In genomic region chr3:20258371-20258770, GRCh38 we compare ENCODE assay signal across 23 cellular contexts.
"Had no signal": no experiment of that assay in that cellular context is flagged by ENCODE, and none has a peak within 500 bp of the region (broad histone marks: within the 10 kb centered on the region; RNA-seq: fewer than 3 reads in every experiment).

No MANE protein-coding gene starts in this region.

- H3K4me1 Mint-ChIP-seq: nephron; stimulated activated effector memory CD8-positive, alpha-beta T cell treated with anti-CD3 and anti-CD28 coated beads, Interleukin-12 subunit alpha, Interleukin-12 subunit beta, amount 100 ng/mL, for 72 hours had no signal

- H3K4me3 Mint-ChIP-seq: nephron; neural progenitor cell; stimulated activated effector memory CD8-positive, alpha-beta T cell treated with anti-CD3 and anti-CD28 coated beads, Interleukin-12 subunit alpha, Interleukin-12 subunit beta, amount 100 ng/mL, for 72 hours; stimulated activated naive B cell treated with anti-CD40 and anti-IgM and Interleukin-4, amounts not matched to agents 10 μg/mL and 1 μg/mL and 100 μg/mL, for 72 hours; stimulated activated naive CD8-positive, alpha-beta T cell treated with anti-CD3 and anti-CD28 coated beads, Interleukin-15, Interleukin-2, amounts not matched to agents 100 ng/mL and 50 ng/mL, for 24 hours had no signal

- H3K27me3 Mint-ChIP-seq: progenitor cell of endocrine pancreas; stimulated activated naive B cell treated with anti-CD40 and anti-IgM and Interleukin-4, amounts not matched to agents 10 μg/mL and 1 μg/mL and 100 μg/mL, for 72 hours had no signal

- ATAC-seq: psoas muscle; right cardiac atrium; right lobe of liver; stimulated activated effector memory CD8-positive, alpha-beta T cell treated with anti-CD3 and anti-CD28 coated beads, Interleukin-12 subunit alpha, Interleukin-12 subunit beta, amount 100 ng/mL, for 72 hours; stimulated activated naive B cell treated with anti-CD40 and anti-IgM and Interleukin-4, amounts not matched to agents 10 μg/mL and 1 μg/mL and 100 μg/mL, for 72 hours had no signal

- H3K9me3 Mint-ChIP-seq: stimulated activated effector memory CD8-positive, alpha-beta T cell treated with anti-CD3 and anti-CD28 coated beads, Interleukin-12 subunit alpha, Interleukin-12 subunit beta, amount 100 ng/mL, for 72 hours had no signal

- DNase-seq: occipital lobe; ovary; posterior cingulate gyrus; psoas muscle; right cardiac atrium; right lobe of liver; sigmoid colon; small intestine; stimulated activated CD4-positive, alpha-beta T cell treated with anti-CD3 and anti-CD28 coated beads, Interleukin-15, amount 100 ng/mL, for 24 hours; stimulated activated CD4-positive, alpha-beta T cell treated with anti-CD3 and anti-CD28 coated beads, Interleukin-2, amount 100 ng/mL, for 24 hours; stimulated activated CD4-positive, alpha-beta T cell treated with anti-CD3 and anti-CD28 coated beads, Interleukin-2, amount 100 ng/mL, for 48 hours; stimulated activated CD4-positive, alpha-beta T cell treated with anti-CD3 and anti-CD28 coated beads, Interleukin-4, amount 100 ng/mL, for 24 hours; stimulated activated naive B cell treated with anti-CD40 and anti-IgM and Interleukin-4, amounts not matched to agents 10 μg/mL and 1 μg/mL and 100 μg/mL, for 72 hours; stimulated activated naive CD4-positive, alpha-beta T cell treated with Interleukin-2 at 50 U/mL for 16 hours; stomach; thyroid gland; trophoblast cell; upper lobe of left lung had no signal

- H3K27ac Mint-ChIP-seq: nephron; neural progenitor cell; progenitor cell of endocrine pancreas; stimulated activated effector memory CD8-positive, alpha-beta T cell treated with anti-CD3 and anti-CD28 coated beads, Interleukin-12 subunit alpha, Interleukin-12 subunit beta, amount 100 ng/mL, for 72 hours; stimulated activated naive B cell treated with anti-CD40 and anti-IgM and Interleukin-4, amounts not matched to agents 10 μg/mL and 1 μg/mL and 100 μg/mL, for 72 hours; stimulated activated naive CD8-positive, alpha-beta T cell treated with anti-CD3 and anti-CD28 coated beads, Interleukin-15, Interleukin-2, amounts not matched to agents 100 ng/mL and 50 ng/mL, for 24 hours had no signal

- H3K36me3 Mint-ChIP-seq: neural progenitor cell; stimulated activated effector memory CD8-positive, alpha-beta T cell treated with anti-CD3 and anti-CD28 coated beads, Interleukin-12 subunit alpha, Interleukin-12 subunit beta, amount 100 ng/mL, for 72 hours had no signal
